ENCODE assay signal across 23 cellular contexts in genomic region chr15:25679964-25680658, GRCh38.
"Had no signal": no experiment of that assay in that cellular context is flagged by ENCODE, and none has a peak within 500 bp of the region (broad histone marks: within the 10 kb centered on the region; RNA-seq: fewer than 3 reads in every experiment).

No MANE protein-coding gene starts in this region.

- H3K36me3 Mint-ChIP-seq: brain had no signal

- H3K27ac ChIP-seq: SK-N-MC, WERI-Rb-1 had no signal

- H3K9me3 Mint-ChIP-seq: activated T-helper 17 cell treated with anti-CD3 and anti-CD28 coated beads, Interleukin-2, amount 50 U/mL, for 72 hours; T-cell had no signal

- H3K36me3 ChIP-seq: WERI-Rb-1 had no signal

- DNase-seq: activated CD4-positive, alpha-beta T cell treated with anti-CD3 and anti-CD28 coated beads for 36 hours; activated CD8-positive, alpha-beta memory T cell treated with anti-CD3 and anti-CD28 coated beads, Interleukin-2, amount 50 U/mL, for 48 hours; activated CD8-positive, alpha-beta T cell treated with anti-CD3 and anti-CD28 coated beads, Interleukin-2, amount 10 ng/mL, durations not matched to agents 7 days and 5 days; activated gamma-delta T cell treated with Interleukin-2 at 50 U/mL for 16 hours; activated naive CD4-positive, alpha-beta T cell treated with anti-CD3 and anti-CD28 coated beads, Interleukin-2, amount 50 U/mL, for 16 hours; activated T-cell treated with anti-CD3 and anti-CD28 coated beads, Interleukin-2, amount 50 U/mL, for 1 hour; amniotic stem cell; Kasumi-1; KBM-7; NCI-H1105 treated with DMSO at 0.1 percent for 48 hours; NCI-H1436 treated with DMSO at 0.1 percent for 48 hours; NCI-H187; NCI-H2081; NCI-H446; NCI-H524; PC-3; SIG-M5; T-cell; WERI-Rb-1 had no signal

- ATAC-seq: activated CD4-positive, alpha-beta T cell treated with anti-CD3 and anti-CD28 coated beads for 36 hours; activated CD8-positive, alpha-beta T cell treated with anti-CD3 and anti-CD28 coated beads, Interleukin-2, amount 10 ng/mL, durations not matched to agents 7 days and 5 days; activated T-helper 17 cell treated with anti-CD3 and anti-CD28 coated beads, Interleukin-2, amount 50 U/mL, for 72 hours; PC-3; T-cell had no signal

- H3K27ac Mint-ChIP-seq: activated CD4-positive, alpha-beta T cell treated with anti-CD3 and anti-CD28 coated beads for 36 hours; activated CD8-positive, alpha-beta T cell treated with anti-CD3 and anti-CD28 coated beads, Interleukin-2, amount 10 ng/mL, durations not matched to agents 7 days and 5 days; activated T-helper 17 cell treated with anti-CD3 and anti-CD28 coated beads, Interleukin-2, amount 50 U/mL, for 72 hours; T-cell had no signal

- H3K4me3 Mint-ChIP-seq: activated CD4-positive, alpha-beta T cell treated with anti-CD3 and anti-CD28 coated beads for 36 hours; activated CD8-positive, alpha-beta T cell treated with anti-CD3 and anti-CD28 coated beads, Interleukin-2, amount 10 ng/mL, durations not matched to agents 7 days and 5 days; activated T-helper 17 cell treated with anti-CD3 and anti-CD28 coated beads, Interleukin-2, amount 50 U/mL, for 72 hours; brain; central memory CD8-positive, alpha-beta T cell; T-cell had no signal

- H3K27me3 Mint-ChIP-seq: activated CD4-positive, alpha-beta T cell treated with anti-CD3 and anti-CD28 coated beads for 36 hours; activated T-helper 17 cell treated with anti-CD3 and anti-CD28 coated beads, Interleukin-2, amount 50 U/mL, for 72 hours; brain; central memory CD8-positive, alpha-beta T cell; T-cell had no signal

- H3K4me3 ChIP-seq: SK-N-MC had no signal

- H3K4me1 Mint-ChIP-seq: activated CD4-positive, alpha-beta T cell treated with anti-CD3 and anti-CD28 coated beads for 36 hours; activated T-helper 17 cell treated with anti-CD3 and anti-CD28 coated beads, Interleukin-2, amount 50 U/mL, for 72 hours; central memory CD8-positive, alpha-beta T cell; T-cell had no signal
